8 cellular contexts compared by ENCODE assay signal in genomic region chr11:66287256-66288137, GRCh38. TPM values are rescaled to one million over a fixed set of nuclear protein-coding genes. Genes with fewer than 3 reads are reported as not detected.
DNase-seq lines count a peak whose midpoint lies in the region; ATAC-seq and TF ChIP-seq lines count a peak whose summit lies in the region.

No MANE protein-coding gene starts in this region.

- intact Hi-C loops in A673 (cut with micrococcal nuclease; ENCODE audit: unreplicated experiment) (no loop called here), body of pancreas (cut with DNase I) (no loop called here), aorta (cut with DNase I) (no loop called here)

- CTCF ChIA-PET in A673 (lab: Charles Lee) = interaction anchor here (0.5 kb wide), 1 partner anchor 24 kb away, joined by 3 read pairs; no protein-coding TSS in a partner anchor

- no peak overlapping the region for H3K9ac ChIP-seq in HUES6 (ENCODE audit: low read length)
- peak overlapping the region; percentile 93 to 94 for H3K9ac ChIP-seq in mucosa of rectum (ENCODE audit: low read depth in 1 of 2, low read length in 2 of 2)

- H3K27me3 ChIP-seq in A673 (replicated peaks; ENCODE audit: insufficient read depth, low read depth, low read length, poor library complexity) (no peaks in the 10 kb centered on the region), HUES6 (ENCODE audit: control insufficient read depth, insufficient read depth, low read length) (peaks cover 29% of the 10 kb centered on the region), body of pancreas (no peaks in the 10 kb centered on the region), mucosa of rectum (ENCODE audit: control insufficient read depth in 2 of 2, insufficient read depth in 2 of 2, low read length in 2 of 2) (peaks cover 7 to 10% of the 10 kb centered on the region in 2 donors), aorta (ENCODE audit: control insufficient read depth in 1 of 2, insufficient read depth in 2 of 2, low read length in 1 of 2) (no peaks in the 10 kb centered on the region)

- peaks cover 19% of the 10 kb centered on the region for H3K4me1 ChIP-seq in A673 (ENCODE audit: insufficient read depth, low read length, poor library complexity, severe bottlenecking)
- H3K4me1 ChIP-seq in HUES6 (ENCODE audit: control insufficient read depth, insufficient read depth, low read length) = peaks cover 17% of the 10 kb centered on the region
- H3K4me1 ChIP-seq in body of pancreas = peaks cover 47% of the 10 kb centered on the region
- H3K4me1 ChIP-seq in mucosa of rectum (ENCODE audit: control insufficient read depth in 2 of 2, insufficient read depth in 2 of 2, low read length in 2 of 2) = peaks cover 22 to 24% of the 10 kb centered on the region in 2 donors
- H3K4me1 ChIP-seq in aorta (ENCODE audit: control insufficient read depth in 1 of 2, insufficient read depth in 2 of 2, low read length in 2 of 2) = no peaks in the 10 kb centered on the region

- DNase-seq in A673 (ENCODE audit: low spot score) (no peak), body of pancreas (no peak), aorta (no peak), T-helper 9 cell (no peak)
- DNase-seq in activated effector memory CD4-positive, alpha-beta T cell treated with Interleukin-2 at 50 U/mL for 16 hours = no peak

- H3K9me3 ChIP-seq in A673 (ENCODE audit: low read depth, low read length, poor library complexity, severe bottlenecking) (no peaks in the 10 kb centered on the region), HUES6 (ENCODE audit: control insufficient read depth, insufficient read depth, low read depth, low read length) (no peaks in the 10 kb centered on the region), body of pancreas (no peaks in the 10 kb centered on the region), mucosa of rectum (ENCODE audit: control insufficient read depth in 2 of 2, low read length in 2 of 2) (no peaks in the 10 kb centered on the region), aorta (ENCODE audit: control insufficient read depth, low read length) (no peaks in the 10 kb centered on the region)

- no peak for TF ChIP-seq CTCF in A673 (conservative IDR thresholded peaks at IDR 0.05; ENCODE audit: low read depth, low read length)
- TF ChIP-seq CTCF in body of pancreas (IDR thresholded peaks at IDR 0.05) = no peak

- BruUV-seq in A673 (replicated peaks; lab: Mats Ljungman, UMichigan) = no TSS peak

- peaks cover 5% of the 10 kb centered on the region for H3K36me3 ChIP-seq in A673 (ENCODE audit: insufficient read depth, low read length, poor library complexity, severe bottlenecking)
- H3K36me3 ChIP-seq in HUES6 (ENCODE audit: control insufficient read depth, insufficient read depth, low read length) = peaks cover 22% of the 10 kb centered on the region
- H3K36me3 ChIP-seq in body of pancreas (replicated peaks in 1 of 2; ENCODE audit: insufficient read depth in 1 of 2, low read depth in 2 of 2) = peaks cover 0 to 2% of the 10 kb centered on the region in 2 donors
- H3K36me3 ChIP-seq in mucosa of rectum (ENCODE audit: control insufficient read depth in 2 of 2, insufficient read depth in 2 of 2, low read length in 2 of 2) = peaks cover 6 to 9% of the 10 kb centered on the region in 2 donors
- H3K36me3 ChIP-seq in aorta (ENCODE audit: control insufficient read depth in 1 of 2, insufficient read depth in 2 of 2, low read length in 1 of 2) = no peaks in the 10 kb centered on the region

- no peak for TF ChIP-seq POLR2A in body of pancreas (IDR thresholded peaks at IDR 0.05)

- H3K4me3 ChIP-seq in A673 (ENCODE audit: low read depth, low read length, poor library complexity, severe bottlenecking) = peak overlapping the region; percentile 77
- H3K4me3 ChIP-seq in HUES6 (ENCODE audit: low read depth, low read length) = peak overlapping the region; percentile 77
- no peak overlapping the region for H3K4me3 ChIP-seq in body of pancreas
- H3K4me3 ChIP-seq in mucosa of rectum (ENCODE audit: low read length in 2 of 2) = peak overlapping the region; percentile 88 to 94
- H3K4me3 ChIP-seq in aorta (ENCODE audit: low read length in 2 of 2) = no peak overlapping the region

- ATAC-seq in body of pancreas (no peak), GM18519 (IDR thresholded peaks at IDR 0.05; ENCODE audit: low FRiP score, unreplicated experiment) (no peak), aorta (ENCODE audit: low FRiP score) (no peak)

- peak overlapping the region; percentile 91 for H3K27ac ChIP-seq in A673 (ENCODE audit: low read depth, low read length, poor library complexity, severe bottlenecking)
- no peak overlapping the region for H3K27ac ChIP-seq in HUES6 (ENCODE audit: low read depth, low read length)
- H3K27ac ChIP-seq in body of pancreas = peak overlapping the region in 3 of 4 donors; percentile 96 to 99 (median 98)
- no peak overlapping the region for H3K27ac ChIP-seq in mucosa of rectum (ENCODE audit: low read depth in 2 of 2, low read length in 2 of 2)
- H3K27ac ChIP-seq in aorta (ENCODE audit: low read depth in 1 of 2, low read length in 2 of 2) = no peak overlapping the region

- WGBS in body of pancreas, 2 donors = 56 to 58% methylated on average over 14 to 16 of the region's 16 CpGs
- 63 to 65% methylated on average over 16 of the region's 16 CpGs for WGBS in aorta, 2 donors

- POLR2A ChIA-PET in A673 (lab: Charles Lee; ENCODE audit: low non-redundant PET) = interaction anchor here (0.6 kb wide), 1 partner anchor 29 kb away, joined by 12 read pairs; the partner anchor contains the start of gene CD248

RNA-seq across cellular contexts. Expression of gene YIF1A, which starts 1.4 kb away (rescaled TPM):
- total RNA-seq in A673 (2021) (125 and 128 TPM in 2 replicates), body of pancreas (10 to 100 TPM; 63.6 to 91.6 TPM), aorta (10 to 100 TPM; 73.2 to 75.5 TPM)
- polyA plus RNA-seq in aorta = 100 to 1,000 TPM in 1 of 2 donors, 10 to 100 TPM in 1; 76.0 to 109 TPM

RNA-seq across cellular contexts. Expression of gene TMEM151A, which starts 4.2 kb away (rescaled TPM):
- 1.5 and 1.7 TPM in 2 replicates for total RNA-seq in A673 (2021)
- 1 to 10 TPM; 1.6 to 2.1 TPM for total RNA-seq in body of pancreas
- total RNA-seq in aorta = under 1 TPM in 1 of 2 donors, not detected in 1; 0.13 TPM
- not detected for polyA plus RNA-seq in aorta

RNA-seq across cellular contexts. Expression of gene CNIH2, which starts 9.5 kb away (rescaled TPM):
- total RNA-seq in A673 (2021) (11.6 and 13.7 TPM in 2 replicates), body of pancreas (1 to 10 TPM; 3.6 to 4.6 TPM), aorta (1 to 10 TPM in 1 of 2 donors, under 1 TPM in 1; 0.75 to 1.1 TPM)
- under 1 TPM in 1 of 2 donors, not detected in 1; 0.18 TPM for polyA plus RNA-seq in aorta

RNA-seq across cellular contexts. Expression of gene RAB1B, which starts 19.1 kb away (rescaled TPM):
- total RNA-seq in A673 (2021) = 171 and 186 TPM in 2 replicates
- 10 to 100 TPM; 67.7 to 74.5 TPM for total RNA-seq in body of pancreas
- total RNA-seq in aorta = 100 to 1,000 TPM; 102 to 111 TPM
- 100 to 1,000 TPM; 125 to 130 TPM for polyA plus RNA-seq in aorta

RNA-seq across cellular contexts. Expression of gene CD248, which starts 29.3 kb away (rescaled TPM):
- total RNA-seq in A673 (2021) (97.8 and 111 TPM in 2 replicates), body of pancreas (10 to 100 TPM; 10.6 to 86.0 TPM), aorta (100 to 1,000 TPM in 1 of 2 donors, 10 to 100 TPM in 1; 38.6 to 118 TPM)
- 1 to 10 TPM; 3.1 to 7.2 TPM for polyA plus RNA-seq in aorta

Comparison
In these comparisons a context has a peak if more than half of its experiments do, and no peak if none do; other contexts are left out.
1. H3K27ac ChIP-seq: peak in A673 (single experiment) and body of pancreas (3 of 4); none in HUES6 (single experiment), mucosa of rectum (0 of 2) and aorta (0 of 2).
2. H3K4me3 ChIP-seq: peak in A673 (single experiment), HUES6 (single experiment) and mucosa of rectum (2 of 2); none in body of pancreas (0 of 2) and aorta (0 of 2).